ENCODE assay signal across 2 cellular contexts in the genomic region with DNA sequence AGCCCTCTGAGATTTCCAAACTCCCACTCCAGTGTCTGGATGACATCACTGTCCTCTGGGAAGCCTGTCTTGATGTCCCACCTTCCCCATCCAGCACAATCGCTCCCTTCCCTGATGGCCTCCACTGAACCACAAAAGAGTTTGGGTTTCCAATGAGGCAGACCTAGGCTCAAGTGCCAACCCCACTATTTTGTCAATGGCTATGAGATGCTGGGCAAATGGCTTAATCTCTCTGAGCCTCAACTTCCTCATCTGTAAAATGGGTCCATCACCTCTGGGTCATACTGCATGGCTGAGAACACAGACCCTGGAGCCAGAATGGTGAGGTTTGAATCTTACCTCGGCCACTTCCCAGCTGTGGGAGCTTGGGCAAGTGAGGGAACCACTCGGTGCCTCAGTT.
A peak's percentile ranks its signal among the peaks of the same experiment; 100 is the strongest.
TF ChIP-seq lines count a peak whose summit lies in the region.

No MANE protein-coding gene starts in this region.

TF ChIP-seq in HepG2, 621 proteins besides CTCF, POLR2A, EP300 and RAD21 (continues in another document):
- no peak for TF ChIP-seq EHMT2 (IDR thresholded peaks at IDR 0.05; ENCODE audit: borderline replicate concordance, low read depth, low read length)
- TF ChIP-seq, protein P1, sequence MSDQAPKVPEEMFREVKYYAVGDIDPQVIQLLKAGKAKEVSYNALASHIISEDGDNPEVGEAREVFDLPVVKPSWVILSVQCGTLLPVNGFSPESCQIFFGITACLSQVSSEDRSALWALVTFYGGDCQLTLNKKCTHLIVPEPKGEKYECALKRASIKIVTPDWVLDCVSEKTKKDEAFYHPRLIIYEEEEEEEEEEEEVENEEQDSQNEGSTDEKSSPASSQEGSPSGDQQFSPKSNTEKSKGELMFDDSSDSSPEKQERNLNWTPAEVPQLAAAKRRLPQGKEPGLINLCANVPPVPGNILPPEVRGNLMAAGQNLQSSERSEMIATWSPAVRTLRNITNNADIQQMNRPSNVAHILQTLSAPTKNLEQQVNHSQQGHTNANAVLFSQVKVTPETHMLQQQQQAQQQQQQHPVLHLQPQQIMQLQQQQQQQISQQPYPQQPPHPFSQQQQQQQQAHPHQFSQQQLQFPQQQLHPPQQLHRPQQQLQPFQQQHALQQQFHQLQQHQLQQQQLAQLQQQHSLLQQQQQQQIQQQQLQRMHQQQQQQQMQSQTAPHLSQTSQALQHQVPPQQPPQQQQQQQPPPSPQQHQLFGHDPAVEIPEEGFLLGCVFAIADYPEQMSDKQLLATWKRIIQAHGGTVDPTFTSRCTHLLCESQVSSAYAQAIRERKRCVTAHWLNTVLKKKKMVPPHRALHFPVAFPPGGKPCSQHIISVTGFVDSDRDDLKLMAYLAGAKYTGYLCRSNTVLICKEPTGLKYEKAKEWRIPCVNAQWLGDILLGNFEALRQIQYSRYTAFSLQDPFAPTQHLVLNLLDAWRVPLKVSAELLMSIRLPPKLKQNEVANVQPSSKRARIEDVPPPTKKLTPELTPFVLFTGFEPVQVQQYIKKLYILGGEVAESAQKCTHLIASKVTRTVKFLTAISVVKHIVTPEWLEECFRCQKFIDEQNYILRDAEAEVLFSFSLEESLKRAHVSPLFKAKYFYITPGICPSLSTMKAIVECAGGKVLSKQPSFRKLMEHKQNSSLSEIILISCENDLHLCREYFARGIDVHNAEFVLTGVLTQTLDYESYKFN (CRISPR knock-in tag; conservative IDR thresholded peaks at IDR 0.05): 0 out of 2 replicates have a peak, but pooled peaks have one; percentile 13
- TF ChIP-seq ZNF335 (CRISPR knock-in tag; IDR thresholded peaks at IDR 0.05): 0 out of 2 replicates have a peak, but pooled peaks have one; percentile 16
- 0 out of 2 replicates have a peak, but pooled peaks have one; percentile 30 for TF ChIP-seq ZNF441 (CRISPR knock-in tag; IDR thresholded peaks at IDR 0.05; ENCODE audit: borderline replicate concordance)
- TF ChIP-seq ZMYM2 (CRISPR knock-in tag; IDR thresholded peaks at IDR 0.05): 0 out of 2 replicates have a peak, but pooled peaks have one; percentile 45
- no peak for TF ChIP-seq ZFP90 (CRISPR knock-in tag; IDR thresholded peaks at IDR 0.05; ENCODE audit: borderline replicate concordance)
- TF ChIP-seq, protein P2, sequence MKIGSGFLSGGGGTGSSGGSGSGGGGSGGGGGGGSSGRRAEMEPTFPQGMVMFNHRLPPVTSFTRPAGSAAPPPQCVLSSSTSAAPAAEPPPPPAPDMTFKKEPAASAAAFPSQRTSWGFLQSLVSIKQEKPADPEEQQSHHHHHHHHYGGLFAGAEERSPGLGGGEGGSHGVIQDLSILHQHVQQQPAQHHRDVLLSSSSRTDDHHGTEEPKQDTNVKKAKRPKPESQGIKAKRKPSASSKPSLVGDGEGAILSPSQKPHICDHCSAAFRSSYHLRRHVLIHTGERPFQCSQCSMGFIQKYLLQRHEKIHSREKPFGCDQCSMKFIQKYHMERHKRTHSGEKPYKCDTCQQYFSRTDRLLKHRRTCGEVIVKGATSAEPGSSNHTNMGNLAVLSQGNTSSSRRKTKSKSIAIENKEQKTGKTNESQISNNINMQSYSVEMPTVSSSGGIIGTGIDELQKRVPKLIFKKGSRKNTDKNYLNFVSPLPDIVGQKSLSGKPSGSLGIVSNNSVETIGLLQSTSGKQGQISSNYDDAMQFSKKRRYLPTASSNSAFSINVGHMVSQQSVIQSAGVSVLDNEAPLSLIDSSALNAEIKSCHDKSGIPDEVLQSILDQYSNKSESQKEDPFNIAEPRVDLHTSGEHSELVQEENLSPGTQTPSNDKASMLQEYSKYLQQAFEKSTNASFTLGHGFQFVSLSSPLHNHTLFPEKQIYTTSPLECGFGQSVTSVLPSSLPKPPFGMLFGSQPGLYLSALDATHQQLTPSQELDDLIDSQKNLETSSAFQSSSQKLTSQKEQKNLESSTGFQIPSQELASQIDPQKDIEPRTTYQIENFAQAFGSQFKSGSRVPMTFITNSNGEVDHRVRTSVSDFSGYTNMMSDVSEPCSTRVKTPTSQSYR (CRISPR knock-in tag; IDR thresholded peaks at IDR 0.05; ENCODE audit: borderline replicate concordance): 0 out of 2 replicates have a peak, but pooled peaks have one; percentile 5
- TF ChIP-seq KLF13 (CRISPR knock-in tag; IDR thresholded peaks at IDR 0.05): no peak
- no peak for TF ChIP-seq SOX5 (CRISPR knock-in tag; IDR thresholded peaks at IDR 0.05; ENCODE audit: borderline replicate concordance)
- peak; percentile 82; the same call in 1 of the 2 replicates for TF ChIP-seq HDAC6 (IDR thresholded peaks at IDR 0.05; ENCODE audit: low read depth, low read length)
- TF ChIP-seq ADNP (CRISPR knock-in tag; IDR thresholded peaks at IDR 0.05): peak; percentile 92
- TF ChIP-seq SOX6 (IDR thresholded peaks at IDR 0.05): no peak
- TF ChIP-seq SOX6 (CRISPR knock-in tag; IDR thresholded peaks at IDR 0.05): 0 out of 2 replicates have a peak, but pooled peaks have one; percentile 21
- TF ChIP-seq RFX3 (CRISPR knock-in tag; IDR thresholded peaks at IDR 0.05): no peak
- TF ChIP-seq ZMAT3 (CRISPR knock-in tag; conservative IDR thresholded peaks at IDR 0.05): peak; percentile 61; the same call in 1 of the 2 replicates
- TF ChIP-seq MYC (CRISPR knock-in tag; IDR thresholded peaks at IDR 0.05; ENCODE audit: borderline replicate concordance): no peak
- no peak for TF ChIP-seq YEATS4 (CRISPR knock-in tag; IDR thresholded peaks at IDR 0.05; ENCODE audit: borderline replicate concordance)
- TF ChIP-seq ZC3H4 (CRISPR knock-in tag; IDR thresholded peaks at IDR 0.05; ENCODE audit: borderline replicate concordance): 0 out of 2 replicates have a peak, but pooled peaks have one; percentile 2
- peak; percentile 38; the same call in 1 of the 2 replicates for TF ChIP-seq CREB1 (IDR thresholded peaks at IDR 0.05)
- TF ChIP-seq CREB1 (CRISPR knock-in tag; IDR thresholded peaks at IDR 0.05): no peak
- TF ChIP-seq JUNB (CRISPR knock-in tag; IDR thresholded peaks at IDR 0.05; ENCODE audit: borderline replicate concordance): 0 out of 2 replicates have a peak, but pooled peaks have one; percentile 32
- peak; percentile 52 for TF ChIP-seq CBX1 (IDR thresholded peaks at IDR 0.05; ENCODE audit: low read depth)
- peak; percentile 23; the same call in 1 of the 2 replicates for TF ChIP-seq TAF1 (CRISPR knock-in tag; IDR thresholded peaks at IDR 0.05)
- TF ChIP-seq ZMYM3 (CRISPR knock-in tag; IDR thresholded peaks at IDR 0.05): peak; percentile 98
- TF ChIP-seq ZNF33A (CRISPR knock-in tag; IDR thresholded peaks at IDR 0.05; ENCODE audit: borderline replicate concordance): no peak
- TF ChIP-seq ZNF629 (CRISPR knock-in tag; conservative IDR thresholded peaks at IDR 0.05): peak; percentile 100
- TF ChIP-seq CHD4 (IDR thresholded peaks at IDR 0.05; ENCODE audit: borderline replicate concordance, low read length): peak; percentile 93
- peak; percentile 67; the same call in 1 of the 2 replicates for TF ChIP-seq THAP7 (CRISPR knock-in tag; IDR thresholded peaks at IDR 0.05)

TF ChIP-seq in K562, 482 proteins besides CTCF, POLR2A, EP300 and RAD21:
- TF ChIP-seq RCOR1 (IDR thresholded peaks at IDR 0.05; ENCODE audit: borderline replicate concordance in 1 of 2, low read depth in 2 of 2, low read length in 2 of 2) (peak in 1 of 2 experiments; percentile 48; a peak in 1 of 4 replicates), IFI16 (CRISPR knock-in tag; IDR thresholded peaks at IDR 0.05) (no peak), EWSR1 (IDR thresholded peaks at IDR 0.05; ENCODE audit: borderline replicate concordance, low read depth, partially characterized antibody) (no peak), LARP7 (IDR thresholded peaks at IDR 0.05) (no peak), CREM (IDR thresholded peaks at IDR 0.05; ENCODE audit: low read depth) (no peak), PTBP1 (IDR thresholded peaks at IDR 0.05; ENCODE audit: low read depth, low read length) (0 out of 2 replicates have a peak, but pooled peaks have one; percentile 18), CBX3 (IDR thresholded peaks at IDR 0.05; ENCODE audit: borderline replicate concordance in 1 of 2, low read length in 2 of 2) (peak in 1 of 2 experiments; percentile 47; a peak in 1 of 3 replicates), ZNF445 (CRISPR knock-in tag; IDR thresholded peaks at IDR 0.05; ENCODE audit: low read depth) (no peak), JUND (IDR thresholded peaks at IDR 0.05; ENCODE audit: borderline replicate concordance, low read depth, low read length) (no peak), JUND (tag; IDR thresholded peaks at IDR 0.05; ENCODE audit: borderline replicate concordance, low read depth, low read length) (0 out of 3 replicates have a peak, but pooled peaks have one; percentile 17), MTF1 (CRISPR knock-in tag; IDR thresholded peaks at IDR 0.05; ENCODE audit: borderline replicate concordance) (no peak), SMARCA5 (IDR thresholded peaks at IDR 0.05) (peak; percentile 74), KDM1A (IDR thresholded peaks at IDR 0.05) (peak; percentile 53 to 78), ZNF77 (CRISPR knock-in tag; IDR thresholded peaks at IDR 0.05) (no peak), CHD4 (IDR thresholded peaks at IDR 0.05; ENCODE audit: insufficient read depth, insufficient replicate concordance, low read depth, low read length, poor library complexity, severe bottlenecking) (peak; percentile 80), PHF20 (IDR thresholded peaks at IDR 0.05; ENCODE audit: partially characterized antibody) (peak; percentile 28), MAX (CRISPR knock-in tag; IDR thresholded peaks at IDR 0.05) (no peak), ADNP (tag; IDR thresholded peaks at IDR 0.05) (peak; percentile 76; the same call in 1 of the 2 replicates), STAT5A (IDR thresholded peaks at IDR 0.05; ENCODE audit: borderline replicate concordance, low read length) (no peak), SP2 (IDR thresholded peaks at IDR 0.05; ENCODE audit: extremely low read depth, low read depth, low read length, poor library complexity, severe bottlenecking) (no peak), DIDO1 (tag; IDR thresholded peaks at IDR 0.05; ENCODE audit: low read depth) (no peak), RBM25 (IDR thresholded peaks at IDR 0.05; ENCODE audit: low read depth, low read length, severe bottlenecking) (peak; percentile 89), TEAD2 (tag; IDR thresholded peaks at IDR 0.05) (no peak), ZFPM2 (CRISPR knock-in tag; IDR thresholded peaks at IDR 0.05) (no peak), CBX1 (IDR thresholded peaks at IDR 0.05; ENCODE audit: low read depth) (0 out of 2 replicates have a peak, but pooled peaks have one; percentile 26), HDAC2 (IDR thresholded peaks at IDR 0.05) (peak; percentile 52; the same call in 1 of the 2 replicates), CBFA2T2 (conservative IDR thresholded peaks at IDR 0.05) (no peak), TCF7L2 (IDR thresholded peaks at IDR 0.05; ENCODE audit: low read depth, low read length) (no peak), BCOR (IDR thresholded peaks at IDR 0.05) (peak; percentile 95)
TF ChIP-seq in K562: peak in this region for 13.
